14 cellular contexts compared by ENCODE assay signal in genomic region chr10:35795131-35795819, GRCh38.
DNase-seq lines count a peak whose midpoint lies in the region; ATAC-seq and TF ChIP-seq lines count a peak whose summit lies in the region.
"Had no signal": no experiment of that assay in that cellular context is flagged by ENCODE, and none has a peak within 500 bp of the region (broad histone marks: within the 10 kb centered on the region; RNA-seq: fewer than 3 reads in every experiment).

No MANE protein-coding gene starts in this region.

- WGBS in SK-N-SH (ENCODE audit: low lambda C conversion rate), result 58% methylated on average over 12 of the region's 13 CpGs

- H3K4me1 ChIP-seq in SK-N-SH (ENCODE audit: control insufficient read depth in 1 of 2, insufficient read depth in 2 of 2, low read depth in 1 of 2, low read length in 1 of 2), result no peaks in the 10 kb centered on the region
- H3K4me1 ChIP-seq: Caco-2, colonic mucosa, prostate gland, SJSA1 had no signal

- no peak overlapping the region; the same call in 1 of the 2 replicates for H2AFZ ChIP-seq in SK-N-SH (ENCODE audit: low read depth)

- no peak overlapping the region for H3K4me2 ChIP-seq in SK-N-SH

- no peak overlapping the region for H3K27ac ChIP-seq in SK-N-SH (ENCODE audit: low read depth in 2 of 2, low read length in 1 of 2)
- H3K27ac ChIP-seq: colonic mucosa, prostate gland, SJSA1 had no signal

- CTCF ChIA-PET in SK-N-SH (lab: Yijun Ruan, JAX), result no interaction called here

- no peaks in the 10 kb centered on the region for H3K9me3 ChIP-seq in SK-N-SH
- H3K9me3 ChIP-seq: Caco-2, colonic mucosa, prostate gland, SJSA1 had no signal

- ATAC-seq in SK-N-SH treated with all-trans-retinoic acid at 6 μM for 48 hours (peak; percentile 62), HG02981 (IDR thresholded peaks at IDR 0.05; ENCODE audit: unreplicated experiment) (no peak)

- TF ChIP-seq CTCF in SK-N-SH (IDR thresholded peaks at IDR 0.05), result no peak
- no peak for TF ChIP-seq CTCF in epithelial cell of esophagus (IDR thresholded peaks at IDR 0.05; ENCODE audit: insufficient read depth, low read depth, low read length, missing control alignments)

- H3K36me3 ChIP-seq in SK-N-SH (replicated peaks in 1 of 2; ENCODE audit: control insufficient read depth in 1 of 2, insufficient read depth in 2 of 2, low read length in 1 of 2), result no peaks in the 10 kb centered on the region
- H3K36me3 ChIP-seq: colonic mucosa, prostate gland, SJSA1 had no signal

- no peaks in the 10 kb centered on the region for H3K27me3 ChIP-seq in SK-N-SH (ENCODE audit: insufficient read depth)
- H3K27me3 ChIP-seq: colonic mucosa, SJSA1 had no signal

- TF ChIP-seq EP300 in SK-N-SH (IDR thresholded peaks at IDR 0.05; ENCODE audit: borderline replicate concordance in 1 of 2, low read depth in 1 of 2, low read length in 1 of 2), result no peak

- H3K4me3 ChIP-seq in SK-N-SH (ENCODE audit: low read depth in 2 of 2, low read length in 1 of 2), result no peak overlapping the region
- H3K4me3 ChIP-seq in epithelial cell of esophagus (ENCODE audit: low read length), result no peak overlapping the region
- H3K4me3 ChIP-seq: colonic mucosa, prostate gland, SJSA1 had no signal

- H3F3A ChIP-seq in SK-N-SH (replicated peaks; ENCODE audit: insufficient read depth), result peaks cover 2% of the 10 kb centered on the region

- DNase-seq in SK-N-SH, result no peak
- peak; percentile 19 for DNase-seq in NCI-H748 treated with DMSO at 0.1 percent for 48 hours (lab: John Stamatoyannopoulos, UW)
- peak; percentile 69 for DNase-seq in epithelial cell of esophagus (ENCODE audit: low read depth)
- peak; percentile 41 for DNase-seq in stromal cell of bone marrow (ENCODE audit: low read depth)
- DNase-seq in NCI-H446 (lab: John Stamatoyannopoulos, UW), result no peak
- no peak for DNase-seq in activated CD4-positive, alpha-beta T cell treated with anti-CD3 and anti-CD28 coated beads for 48 hours
- DNase-seq: Caco-2; colonic mucosa; KBM-7; stimulated activated CD4-positive, alpha-beta T cell treated with anti-CD3 and anti-CD28 coated beads, Interleukin-1b, Interleukin-23, amount 100 ng/mL, for 48 hours had no signal

- H3K9me2 ChIP-seq in SK-N-SH, result no peaks in the 10 kb centered on the region

- TF ChIP-seq RAD21 in SK-N-SH (IDR thresholded peaks at IDR 0.05; ENCODE audit: low read length), result no peak

- H4K20me1 ChIP-seq in SK-N-SH (ENCODE audit: insufficient read depth), result no peaks in the 10 kb centered on the region

- POLR2A ChIA-PET in SK-N-SH (lab: Yijun Ruan, JAX), result no interaction called here

- no peaks in the 10 kb centered on the region for H3K79me2 ChIP-seq in SK-N-SH (ENCODE audit: insufficient read depth)

- H3K9ac ChIP-seq in SK-N-SH, result no peak overlapping the region

TF ChIP-seq in SK-N-SH treated with all-trans-retinoic acid at 6 μM for 48 hours, 23 proteins besides CTCF, POLR2A, EP300 and RAD21 (continues in another document):
- TF ChIP-seq TSHZ2 (CRISPR knock-in tag; IDR thresholded peaks at IDR 0.05) (no peak), CSRNP3 (CRISPR knock-in tag; IDR thresholded peaks at IDR 0.05) (no peak), ESRRG (CRISPR knock-in tag; IDR thresholded peaks at IDR 0.05) (no peak), TCF4 (CRISPR knock-in tag; IDR thresholded peaks at IDR 0.05; ENCODE audit: borderline replicate concordance) (no peak), ZFP3 (CRISPR knock-in tag; IDR thresholded peaks at IDR 0.05) (no peak), ISL1 (CRISPR knock-in tag; IDR thresholded peaks at IDR 0.05) (no peak), CSDC2 (CRISPR knock-in tag; IDR thresholded peaks at IDR 0.05) (no peak), SNAI2 (CRISPR knock-in tag; IDR thresholded peaks at IDR 0.05) (no peak), ZC3H10 (CRISPR knock-in tag; IDR thresholded peaks at IDR 0.05) (no peak)

TF ChIP-seq in SK-N-SH, 30 proteins besides CTCF, POLR2A, EP300 and RAD21:
- TF ChIP-seq TCF12 (IDR thresholded peaks at IDR 0.05) (no peak), CHD2 (IDR thresholded peaks at IDR 0.05; ENCODE audit: low read length, partially characterized antibody) (no peak), GABPA (IDR thresholded peaks at IDR 0.05; ENCODE audit: low read depth) (no peak), IRF3 (IDR thresholded peaks at IDR 0.05; ENCODE audit: low read depth, low read length) (no peak), USF1 (IDR thresholded peaks at IDR 0.05; ENCODE audit: borderline replicate concordance, low read depth) (no peak), MXI1 (IDR thresholded peaks at IDR 0.05; ENCODE audit: low read depth, low read length) (no peak), YY1 (IDR thresholded peaks at IDR 0.05; ENCODE audit: low read depth) (no peak)

Comparison
In these comparisons a context has a peak if more than half of its experiments do, and no peak if none do; other contexts are left out.
1. DNase-seq: peak in NCI-H748 treated with DMSO at 0.1 percent for 48 hours (single experiment), epithelial cell of esophagus (single experiment) and stromal cell of bone marrow (single experiment); none in SK-N-SH (single experiment), NCI-H446 (0 of 2) and activated CD4-positive, alpha-beta T cell treated with anti-CD3 and anti-CD28 coated beads for 48 hours (single experiment).